ENCODE assay signal across 8 cellular contexts in genomic region chr19:54159352-54160181, GRCh38. TPM values are rescaled to one million over a fixed set of nuclear protein-coding genes. Genes with fewer than 3 reads are reported as not detected.
DNase-seq lines count a peak whose midpoint lies in the region; ATAC-seq and TF ChIP-seq lines count a peak whose summit lies in the region.

TSS of gene LENG1 (minus strand) at chr19:54159721. CDS start at chr19:54159695, 26 bp downstream.

- H3K4me1 ChIP-seq in adrenal gland (replicated peaks in 1 of 2) (peaks cover 22 to 46% of the 10 kb centered on the region in 2 donors), heart left ventricle (peaks cover 4 to 59% (median 34%) of the 10 kb centered on the region in 12 donors), upper lobe of left lung (peaks cover 42 to 57% (median 46%) of the 10 kb centered on the region in 4 donors)

- DNase-seq in NCI-H1417 treated with DMSO at 0.1 percent for 48 hours (lab: John Stamatoyannopoulos, UW), result peak; percentile 95
- DNase-seq in SW480 (ENCODE audit: low spot score), result peak; percentile 100
- DNase-seq in adrenal gland, result peak; percentile 100
- peak; percentile 98 to 100 (median 100) for DNase-seq in heart left ventricle
- peak; percentile 100 for DNase-seq in pons (ENCODE audit: low spot score)
- peak; percentile 96 to 100 for DNase-seq in upper lobe of left lung

- no peak for TF ChIP-seq EP300 in upper lobe of left lung (IDR thresholded peaks at IDR 0.05)

- TF ChIP-seq POLR2A in adrenal gland (IDR thresholded peaks at IDR 0.05), result peak; percentile 29 to 82
- TF ChIP-seq POLR2A in heart left ventricle (IDR thresholded peaks at IDR 0.05), result peak in 1 of 2 donors; percentile 77
- peak in 3 of 4 donors; percentile 47 to 83 (median 60) for TF ChIP-seq POLR2A in upper lobe of left lung (IDR thresholded peaks at IDR 0.05)

- peak within 1 kb of the TSS; percentile 82 to 100 (median 95) for H3K27ac ChIP-seq in adrenal gland
- H3K27ac ChIP-seq in heart left ventricle, result peak within 1 kb of the TSS; percentile 89 to 99 (median 98)
- peak within 1 kb of the TSS; percentile 96 to 98 (median 96) for H3K27ac ChIP-seq in upper lobe of left lung

- TF ChIP-seq CTCF in GM12875 (IDR thresholded peaks at IDR 0.05; ENCODE audit: borderline replicate concordance, insufficient read depth, low read depth, low read length) (no peak), adrenal gland (IDR thresholded peaks at IDR 0.05) (peak in 3 of 6 experiments; percentile 12 to 30 (median 19)), heart left ventricle (IDR thresholded peaks at IDR 0.05) (peak in 10 of 12 donors; percentile 30 to 68 (median 40)), upper lobe of left lung (IDR thresholded peaks at IDR 0.05) (peak in 5 of 6 experiments; percentile 22 to 66 (median 52))

- H3K36me3 ChIP-seq in adrenal gland (replicated peaks in 1 of 2), result peaks cover 0 to 35% of the 10 kb centered on the region in 2 donors
- peaks cover 0 to 39% (median 36%) of the 10 kb centered on the region in 9 donors for H3K36me3 ChIP-seq in heart left ventricle
- peaks cover 1 to 38% (median 33%) of the 10 kb centered on the region in 4 donors for H3K36me3 ChIP-seq in upper lobe of left lung

- peak; percentile 94 for ATAC-seq in HG02798 (IDR thresholded peaks at IDR 0.05; ENCODE audit: poor library complexity, unreplicated experiment)
- peak; percentile 92 to 98 (median 96) for ATAC-seq in heart left ventricle
- peak; percentile 95 to 96 for ATAC-seq in upper lobe of left lung (ENCODE audit: low FRiP score in 2 of 2)

- H3K4me3 ChIP-seq in GM12875 (ENCODE audit: low read depth, low read length) (peak within 1 kb of the TSS; percentile 57), adrenal gland (peak within 1 kb of the TSS; percentile 10 to 89 (median 56)), heart left ventricle (peak within 1 kb of the TSS; percentile 47 to 96 (median 78)), upper lobe of left lung (peak within 1 kb of the TSS; percentile 76 to 96 (median 85))

- no peaks in the 10 kb centered on the region for H3K27me3 ChIP-seq in adrenal gland
- H3K27me3 ChIP-seq in heart left ventricle, result peaks cover 0 to 6% (median 0%) of the 10 kb centered on the region in 9 donors
- H3K27me3 ChIP-seq in upper lobe of left lung, result no peaks in the 10 kb centered on the region

- H3K9me3 ChIP-seq in adrenal gland (replicated peaks in 1 of 3) (no peaks in the 10 kb centered on the region), heart left ventricle (no peaks in the 10 kb centered on the region), upper lobe of left lung (no peaks in the 10 kb centered on the region)

- WGBS in adrenal gland, 4 donors, result 0 to 1% (median 0%) methylated on average over 53 to 72 of the region's 72 CpGs
- WGBS in heart left ventricle, 4 donors, result 0 to 1% (median 1%) methylated on average over 49 to 72 of the region's 72 CpGs
- 0% methylated on average over 35 to 51 of the region's 72 CpGs for WGBS in upper lobe of left lung, 2 donors

- intact Hi-C loops in adrenal gland (cut with DNase I) (no loop called here), heart left ventricle (cut with DNase I) (loop anchor here in 1 of 10 donors (1.0 kb wide), 1 partner anchor 22 kb away; the partner anchor contains the start of gene CNOT3)

RNA-seq across cellular contexts. Expression of gene LENG1, which starts in this region (rescaled TPM):
- total RNA-seq in adrenal gland, result 10 to 100 TPM in 2 of 8 donors, 1 to 10 TPM in 6; 5.0 to 21.7 (median 9.0) TPM
- polyA plus RNA-seq in adrenal gland, result 10 to 100 TPM in 2 of 3 donors, 1 to 10 TPM in 1; 5.7 to 22.0 (median 14.8) TPM
- 1 to 10 TPM; 5.4 to 8.7 (median 6.8) TPM for total RNA-seq in heart left ventricle
- polyA plus RNA-seq in heart left ventricle, result 10 to 100 TPM; 14.4 to 18.6 TPM
- 10 to 100 TPM in 3 of 6 donors, 1 to 10 TPM in 3; 8.5 to 16.8 (median 9.4) TPM for total RNA-seq in upper lobe of left lung

Comparison
In these comparisons a context has a peak if more than half of its experiments do, and no peak if none do; other contexts are left out.
1. Peak in every context shown above with its lines: DNase-seq, ATAC-seq, H3K4me3 ChIP-seq and H3K27ac ChIP-seq.